In the genomic region with DNA sequence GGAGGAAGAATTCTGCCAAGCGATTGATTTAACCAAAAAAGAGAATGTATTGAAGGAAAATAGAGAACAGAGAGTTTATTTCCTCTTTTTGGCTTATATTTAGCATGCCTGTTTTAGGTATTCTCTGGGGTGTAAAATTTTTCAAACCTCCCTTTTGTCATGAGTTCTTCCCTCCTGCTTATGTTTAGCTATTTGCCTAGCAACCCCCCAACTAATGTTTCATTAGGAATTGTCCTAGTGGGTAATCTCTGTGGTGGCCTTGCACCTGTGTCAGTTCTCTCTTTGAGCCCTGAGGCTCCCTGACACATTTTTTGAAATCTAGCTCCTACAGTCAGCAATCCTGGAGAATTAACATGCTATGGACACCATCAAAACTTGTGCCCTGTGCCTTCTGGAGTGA, we compare ENCODE assay signal across 23 cellular contexts. TPM values are rescaled to one million over a fixed set of nuclear protein-coding genes. Genes with fewer than 3 reads are reported as not detected.
DNase-seq lines count a peak whose midpoint lies in the region; ATAC-seq and TF ChIP-seq lines count a peak whose summit lies in the region.
"Had no signal": no experiment of that assay in that cellular context is flagged by ENCODE, and none has a peak within 500 bp of the region (broad histone marks: within the 10 kb centered on the region; RNA-seq: fewer than 3 reads in every experiment).

No MANE protein-coding gene starts in this region.

- H3K4me3 ChIP-seq in BLaER1 treated with 17β-estradiol and CSF1 and Interleukin-3, amounts not matched to agents 10 nM and 100 nM = peak overlapping the region in 1 of 10 experiments; percentile 1; a peak in 1 of 20 replicates
- H3K4me3 ChIP-seq in neural progenitor cell = no peak overlapping the region
- no peak overlapping the region for H3K4me3 ChIP-seq in osteoblast (ENCODE audit: insufficient read depth, low read length)
- H3K4me3 ChIP-seq: GM12878 had no signal

- H3F3A ChIP-seq in neural progenitor cell (ENCODE audit: low read depth) = no peaks in the 10 kb centered on the region

- H3K36me3 Mint-ChIP-seq in activated B cell treated with CpG ODN at 0.5 μM for 24 hours (ENCODE audit: low read depth) (no peaks in the 10 kb centered on the region), neural progenitor cell (no peaks in the 10 kb centered on the region)
- H3K36me3 Mint-ChIP-seq in activated CD4-positive, alpha-beta memory T cell treated with anti-CD3 and anti-CD28 coated beads, Interleukin-2, amount 10 ng/mL, durations not matched to agents 7 days and 5 days (ENCODE audit: low read depth) = no peaks in the 10 kb centered on the region
- H3K36me3 Mint-ChIP-seq: CD8-positive, alpha-beta memory T cell had no signal

- TF ChIP-seq CTCF in activated B cell treated with CpG ODN at 0.5 μM for 24 hours (IDR thresholded peaks at IDR 0.05) (no peak), neural progenitor cell (IDR thresholded peaks at IDR 0.05) (no peak), osteoblast (IDR thresholded peaks at IDR 0.05; ENCODE audit: extremely low read depth, low read depth, low read length) (no peak)

- H3K4me1 Mint-ChIP-seq in activated B cell treated with CpG ODN at 0.5 μM for 24 hours (peaks cover 28% of the 10 kb centered on the region), neural progenitor cell (peaks cover 14% of the 10 kb centered on the region)
- no peaks in the 10 kb centered on the region for H3K4me1 Mint-ChIP-seq in activated CD4-positive, alpha-beta memory T cell treated with anti-CD3 and anti-CD28 coated beads, Interleukin-2, amount 10 ng/mL, durations not matched to agents 7 days and 5 days
- H3K4me1 Mint-ChIP-seq: CD8-positive, alpha-beta memory T cell had no signal

- H3K27ac Mint-ChIP-seq in activated B cell treated with CpG ODN at 0.5 μM for 24 hours = peak overlapping the region; percentile 67
- H3K27ac Mint-ChIP-seq in neural progenitor cell = peak overlapping the region; percentile 86
- no peak overlapping the region for H3K27ac Mint-ChIP-seq in activated CD4-positive, alpha-beta memory T cell treated with anti-CD3 and anti-CD28 coated beads, Interleukin-2, amount 10 ng/mL, durations not matched to agents 7 days and 5 days
- H3K27ac Mint-ChIP-seq: CD8-positive, alpha-beta memory T cell; HFFc6 had no signal

- H3K27me3 Mint-ChIP-seq in activated B cell treated with CpG ODN at 0.5 μM for 24 hours = no peaks in the 10 kb centered on the region
- peaks cover 3% of the 10 kb centered on the region for H3K27me3 Mint-ChIP-seq in neural progenitor cell (ENCODE audit: insufficient read depth, low read depth)
- no peaks in the 10 kb centered on the region for H3K27me3 Mint-ChIP-seq in activated CD4-positive, alpha-beta memory T cell treated with anti-CD3 and anti-CD28 coated beads, Interleukin-2, amount 10 ng/mL, durations not matched to agents 7 days and 5 days
- H3K27me3 Mint-ChIP-seq: CD8-positive, alpha-beta memory T cell had no signal

- H3K9me3 Mint-ChIP-seq in activated B cell treated with CpG ODN at 0.5 μM for 24 hours (peaks cover 7% of the 10 kb centered on the region), neural progenitor cell (peaks cover 2% of the 10 kb centered on the region)
- peaks cover 15% of the 10 kb centered on the region for H3K9me3 Mint-ChIP-seq in activated CD4-positive, alpha-beta memory T cell treated with anti-CD3 and anti-CD28 coated beads, Interleukin-2, amount 10 ng/mL, durations not matched to agents 7 days and 5 days

- H3K9ac ChIP-seq in BLaER1 treated with 17β-estradiol and CSF1 and Interleukin-3, amounts not matched to agents 10 nM and 100 nM = no peak overlapping the region
- no peak overlapping the region for H3K9ac ChIP-seq in neural progenitor cell

- H3K9me3 ChIP-seq in BLaER1 treated with 17β-estradiol and CSF1 and Interleukin-3, amounts not matched to agents 10 nM and 100 nM (replicated peaks in 1 of 11) = peaks cover 14 to 32% (median 16%) of the 10 kb centered on the region in 11 experiments; a peak in 21 of 22 replicates
- peaks cover 5% of the 10 kb centered on the region for H3K9me3 ChIP-seq in neural progenitor cell (ENCODE audit: low read depth)
- peaks cover 3% of the 10 kb centered on the region for H3K9me3 ChIP-seq in osteoblast (ENCODE audit: low read depth, low read length)

- ATAC-seq in activated B cell treated with CpG ODN at 0.5 μM for 24 hours (ENCODE audit: low read depth) (peak; percentile 40), HG03457 (IDR thresholded peaks at IDR 0.05; ENCODE audit: unreplicated experiment) (no peak), HG02678 (IDR thresholded peaks at IDR 0.05; ENCODE audit: unreplicated experiment) (no peak)
- ATAC-seq: GM12878, HCT116 had no signal

- no peak overlapping the region for H2AFZ ChIP-seq in neural progenitor cell (replicated peaks)
- no peak overlapping the region for H2AFZ ChIP-seq in osteoblast (ENCODE audit: low read length)

- H3K79me2 ChIP-seq in neural progenitor cell (ENCODE audit: low read depth) (no peaks in the 10 kb centered on the region), osteoblast (ENCODE audit: insufficient read depth, low read length) (no peaks in the 10 kb centered on the region)

- H3K27ac ChIP-seq in BLaER1 treated with 17β-estradiol and CSF1 and Interleukin-3, amounts not matched to agents 10 nM and 100 nM = peak overlapping the region in 5 of 11 experiments; percentile 11 to 46 (median 35); a peak in 4 of 22 replicates
- H3K27ac ChIP-seq in neural progenitor cell (no peak overlapping the region), osteoblast (ENCODE audit: low read depth, low read length) (no peak overlapping the region)
- H3K27ac ChIP-seq: HL-60 had no signal

- H4K20me1 ChIP-seq in BLaER1 treated with 17β-estradiol and CSF1 and Interleukin-3, amounts not matched to agents 10 nM and 100 nM = no peaks in the 10 kb centered on the region
- H4K20me1 ChIP-seq in neural progenitor cell (ENCODE audit: low read depth) (no peaks in the 10 kb centered on the region), osteoblast (ENCODE audit: insufficient read depth, low read length) (no peaks in the 10 kb centered on the region)

- POLR2A ChIA-PET in activated B cell treated with CpG ODN at 0.5 μM for 24 hours (lab: Charles Lee) = no interaction called here
- POLR2A ChIA-PET in activated CD4-positive, alpha-beta memory T cell treated with anti-CD3 and anti-CD28 coated beads, Interleukin-2, amount 10 ng/mL, durations not matched to agents 7 days and 5 days (lab: Charles Lee) = no interaction called here

- H3K36me3 ChIP-seq in BLaER1 treated with 17β-estradiol and CSF1 and Interleukin-3, amounts not matched to agents 10 nM and 100 nM = no peaks in the 10 kb centered on the region
- H3K36me3 ChIP-seq in neural progenitor cell = no peaks in the 10 kb centered on the region
- no peaks in the 10 kb centered on the region for H3K36me3 ChIP-seq in osteoblast (ENCODE audit: insufficient read depth, low read length)

- no peaks in the 10 kb centered on the region for H3K27me3 ChIP-seq in BLaER1 treated with 17β-estradiol and CSF1 and Interleukin-3, amounts not matched to agents 10 nM and 100 nM
- H3K27me3 ChIP-seq in neural progenitor cell = no peaks in the 10 kb centered on the region
- H3K27me3 ChIP-seq in osteoblast (ENCODE audit: insufficient read depth, low read length) = no peaks in the 10 kb centered on the region

- intact Hi-C loops in activated B cell treated with CpG ODN at 0.5 μM for 24 hours (cut with micrococcal nuclease) = no loop called here

- H3K4me3 Mint-ChIP-seq in activated B cell treated with CpG ODN at 0.5 μM for 24 hours (peak overlapping the region; percentile 13), neural progenitor cell (no peak overlapping the region)
- H3K4me3 Mint-ChIP-seq in activated CD4-positive, alpha-beta memory T cell treated with anti-CD3 and anti-CD28 coated beads, Interleukin-2, amount 10 ng/mL, durations not matched to agents 7 days and 5 days = no peak overlapping the region
- H3K4me3 Mint-ChIP-seq: CD8-positive, alpha-beta memory T cell; HFFc6 had no signal

- H3K4me2 ChIP-seq in BLaER1 treated with 17β-estradiol and CSF1 and Interleukin-3, amounts not matched to agents 10 nM and 100 nM = peak overlapping the region; percentile 11 to 83 (median 65); a peak in 21 of 22 replicates
- H3K4me2 ChIP-seq in neural progenitor cell (no peak overlapping the region), osteoblast (ENCODE audit: insufficient read depth, low read length) (no peak overlapping the region)

- DNase-seq in MV-4-11 (lab: John Stamatoyannopoulos, UW) (peak; percentile 26), activated B cell treated with CpG ODN at 0.5 μM for 24 hours (no peak), neural progenitor cell (ENCODE audit: low spot score) (no peak), osteoblast (ENCODE audit: insufficient read length, low spot score, missing footprints) (no peak)
- no peak for DNase-seq in activated CD4-positive, alpha-beta memory T cell treated with anti-CD3 and anti-CD28 coated beads, Interleukin-2, amount 10 ng/mL, durations not matched to agents 7 days and 5 days
- DNase-seq: ACHN; CD8-positive, alpha-beta memory T cell; COR-L47; DMS 273 treated with DMSO at 0.1 percent for 48 hours; DMS53; DND-41; EL; GOT3; H7; HFFc6 had no signal

- CTCF ChIA-PET in activated B cell treated with CpG ODN at 0.5 μM for 24 hours (lab: Charles Lee) = no interaction called here
- CTCF ChIA-PET in activated CD4-positive, alpha-beta memory T cell treated with anti-CD3 and anti-CD28 coated beads, Interleukin-2, amount 10 ng/mL, durations not matched to agents 7 days and 5 days (lab: Charles Lee) = no interaction called here

- H3K4me1 ChIP-seq in BLaER1 treated with 17β-estradiol and CSF1 and Interleukin-3, amounts not matched to agents 10 nM and 100 nM = peaks cover 15 to 30% (median 22%) of the 10 kb centered on the region in 10 experiments
- H3K4me1 ChIP-seq in neural progenitor cell = peaks cover 4% of the 10 kb centered on the region
- H3K4me1 ChIP-seq in osteoblast (ENCODE audit: insufficient read depth, low read length) = no peaks in the 10 kb centered on the region

RNA-seq across cellular contexts. Expression of a gene that starts 12.5 kb away (rescaled TPM):
- total RNA-seq in activated B cell treated with CpG ODN at 0.5 μM for 24 hours (not detected in 2 replicates), neural progenitor cell (ENCODE audit: low replicate concordance) (not detected in 2 replicates), osteoblast (not detected in 2 replicates)
- total RNA-seq in activated CD4-positive, alpha-beta memory T cell treated with anti-CD3 and anti-CD28 coated beads, Interleukin-2, amount 10 ng/mL, durations not matched to agents 7 days and 5 days = not detected
- total RNA-seq: CD8-positive, alpha-beta memory T cell; G401; H7; HFFc6; HT1080 had no signal

RNA-seq across cellular contexts. Expression of a gene that starts 20.0 kb away (rescaled TPM):
- total RNA-seq in activated B cell treated with CpG ODN at 0.5 μM for 24 hours (not detected in 2 replicates), neural progenitor cell (ENCODE audit: low replicate concordance) (0.28 and 2.3 TPM in 2 replicates), osteoblast (not detected in 2 replicates)
- total RNA-seq in activated CD4-positive, alpha-beta memory T cell treated with anti-CD3 and anti-CD28 coated beads, Interleukin-2, amount 10 ng/mL, durations not matched to agents 7 days and 5 days = not detected
- total RNA-seq: CD8-positive, alpha-beta memory T cell; G401; HFFc6; HT1080 had no signal

RNA-seq across cellular contexts. Expression of a gene that starts 59.3 kb away (rescaled TPM):
- total RNA-seq in activated B cell treated with CpG ODN at 0.5 μM for 24 hours (not detected in 2 replicates), neural progenitor cell (ENCODE audit: low replicate concordance) (not detected in 2 replicates), osteoblast (not detected in 2 replicates)
- not detected for total RNA-seq in activated CD4-positive, alpha-beta memory T cell treated with anti-CD3 and anti-CD28 coated beads, Interleukin-2, amount 10 ng/mL, durations not matched to agents 7 days and 5 days
- total RNA-seq: CD8-positive, alpha-beta memory T cell; G401; H7; HFFc6; HT1080 had no signal

Comparison
In these comparisons a context has a peak if more than half of its experiments do, and no peak if none do; other contexts are left out.
1. H3K4me2 ChIP-seq: peak in BLaER1 treated with 17β-estradiol and CSF1 and Interleukin-3, amounts not matched to agents 10 nM and 100 nM (11 of 11); none in neural progenitor cell (single experiment) and osteoblast (single experiment).